ENCODE assay signal across 8 cellular contexts in genomic region chr6:125985967-125986294, GRCh38. TPM values are rescaled to one million over a fixed set of nuclear protein-coding genes. Genes with fewer than 3 reads are reported as not detected.
A peak's percentile ranks its signal among the peaks of the same experiment; 100 is the strongest.
DNase-seq lines count a peak whose midpoint lies in the region; ATAC-seq and TF ChIP-seq lines count a peak whose summit lies in the region.

No MANE protein-coding gene starts in this region.

- CTCF ChIA-PET in naive thymus-derived CD4-positive, alpha-beta T cell (lab: Charles Lee): interaction anchor here (1.1 to 2.6 kb wide), 7 partner anchors 9 to 205 kb away, joined by 3 to 11 read pairs (median 4); no protein-coding TSS in a partner anchor
- CTCF ChIA-PET in T-cell (lab: Charles Lee): interaction anchor here (0.6 to 2.7 kb wide), 15 partner anchors 9 to 1279 kb away, joined by 3 to 34 read pairs (median 4); partner anchors contain the start of genes HINT3 (in 1 of the 2) and NCOA7 (in 1 of the 2)

- POLR2A ChIA-PET in naive thymus-derived CD4-positive, alpha-beta T cell (lab: Charles Lee): interaction anchor here (0.6 to 2.7 kb wide), 14 partner anchors 9 to 684 kb away, joined by 3 to 39 read pairs (median 4); partner anchors contain the start of genes HDDC2, HINT3 and NCOA7
- POLR2A ChIA-PET in T-cell (lab: Charles Lee): interaction anchor here (0.6 to 2.2 kb wide), 7 partner anchors 10 to 195 kb away, joined by 3 to 7 read pairs (median 4); partner anchors contain the start of genes NCOA7 (in 2 of the 2) and HINT3 (in 1 of the 2)
- POLR2A ChIA-PET in naive thymus-derived CD8-positive, alpha-beta T cell (lab: Charles Lee): interaction anchor here (0.9 to 2.9 kb wide), 11 partner anchors 9 to 1281 kb away, joined by 3 to 39 read pairs (median 6); partner anchors contain the start of genes HDDC2, HINT3, NCOA7 and RNF146

- no peaks in the 10 kb centered on the region for H3K36me3 Mint-ChIP-seq in naive thymus-derived CD4-positive, alpha-beta T cell
- no peaks in the 10 kb centered on the region for H3K36me3 Mint-ChIP-seq in T-cell
- H3K36me3 Mint-ChIP-seq in naive thymus-derived CD8-positive, alpha-beta T cell: peaks cover 0 to 4% (median 0%) of the 10 kb centered on the region in 3 donors

- H3K36me3 ChIP-seq in ACC112 (ENCODE audit: insufficient read depth, low read length): no peaks in the 10 kb centered on the region
- H3K36me3 ChIP-seq in effector memory CD4-positive, alpha-beta T cell (ENCODE audit: control insufficient read depth, insufficient read depth, low read length): no peaks in the 10 kb centered on the region
- H3K36me3 ChIP-seq in naive thymus-derived CD4-positive, alpha-beta T cell (ENCODE audit: control insufficient read depth in 2 of 3, insufficient read depth in 3 of 3, low read length in 3 of 3): peaks cover 0 to 7% (median 0%) of the 10 kb centered on the region in 3 experiments

- peaks cover 0 to 17% (median 0%) of the 10 kb centered on the region in 7 donors for H3K4me1 Mint-ChIP-seq in naive thymus-derived CD4-positive, alpha-beta T cell
- peaks cover 6 to 21% (median 20%) of the 10 kb centered on the region in 3 donors for H3K4me1 Mint-ChIP-seq in T-cell
- peaks cover 2 to 17% (median 10%) of the 10 kb centered on the region in 4 donors for H3K4me1 Mint-ChIP-seq in naive thymus-derived CD8-positive, alpha-beta T cell

- no peak overlapping the region for H3K4me3 Mint-ChIP-seq in naive thymus-derived CD4-positive, alpha-beta T cell
- H3K4me3 Mint-ChIP-seq in T-cell: no peak overlapping the region
- H3K4me3 Mint-ChIP-seq in naive thymus-derived CD8-positive, alpha-beta T cell: no peak overlapping the region

- H2AFZ ChIP-seq in ACC112 (ENCODE audit: low read length, unreplicated experiment): peak overlapping the region; percentile 96

- intact Hi-C loops in naive thymus-derived CD4-positive, alpha-beta T cell (cut with micrococcal nuclease): loop anchor here (1.0 to 10.0 kb wide), 12 partner anchors 10 to 1531 kb away; partner anchors contain the start of genes HINT3 (in 2 of the 2), NCOA7 (in 2 of the 2), RNF146 (in 2 of the 2) and CENPW (in 1 of the 2)

- ATAC-seq in naive thymus-derived CD4-positive, alpha-beta T cell: no peak
- ATAC-seq in T-cell (replicated peaks in 1 of 4): no peak
- ATAC-seq in naive thymus-derived CD8-positive, alpha-beta T cell: no peak

- H3K9me3 ChIP-seq in effector memory CD4-positive, alpha-beta T cell (ENCODE audit: control insufficient read depth, low read length): no peaks in the 10 kb centered on the region
- no peaks in the 10 kb centered on the region for H3K9me3 ChIP-seq in naive thymus-derived CD4-positive, alpha-beta T cell (ENCODE audit: control insufficient read depth in 2 of 3, low read length in 3 of 3)

- peak overlapping the region; percentile 91 for H3K4me3 ChIP-seq in ACC112 (ENCODE audit: low read depth, low read length)
- H3K4me3 ChIP-seq in effector memory CD4-positive, alpha-beta T cell (ENCODE audit: insufficient read depth, low read depth, low read length, poor library complexity, severe bottlenecking): peak overlapping the region; percentile 96
- peak overlapping the region; percentile 89 for H3K4me3 ChIP-seq in naive thymus-derived CD4-positive, alpha-beta T cell (ENCODE audit: low read length)

- H3K9me3 Mint-ChIP-seq in naive thymus-derived CD4-positive, alpha-beta T cell: no peaks in the 10 kb centered on the region
- H3K9me3 Mint-ChIP-seq in T-cell: no peaks in the 10 kb centered on the region
- H3K9me3 Mint-ChIP-seq in naive thymus-derived CD8-positive, alpha-beta T cell: no peaks in the 10 kb centered on the region

- no peak overlapping the region for H3K27ac Mint-ChIP-seq in naive thymus-derived CD4-positive, alpha-beta T cell
- no peak overlapping the region for H3K27ac Mint-ChIP-seq in T-cell
- H3K27ac Mint-ChIP-seq in naive thymus-derived CD8-positive, alpha-beta T cell: no peak overlapping the region

- DNase-seq in effector memory CD4-positive, alpha-beta T cell: no peak
- no peak for DNase-seq in naive thymus-derived CD4-positive, alpha-beta T cell
- DNase-seq in T-cell: no peak
- DNase-seq in activated naive CD4-positive, alpha-beta T cell treated with anti-CD3 and anti-CD28 coated beads, Interleukin-2, amount 50 U/mL, for 16 hours: no peak
- DNase-seq in central memory CD4-positive, alpha-beta T cell: no peak
- no peak for DNase-seq in naive thymus-derived CD8-positive, alpha-beta T cell

- TF ChIP-seq RAD21 in Ishikawa (IDR thresholded peaks at IDR 0.05; ENCODE audit: low read depth): no peak

- H3K27me3 Mint-ChIP-seq in naive thymus-derived CD4-positive, alpha-beta T cell: no peaks in the 10 kb centered on the region
- H3K27me3 Mint-ChIP-seq in T-cell: no peaks in the 10 kb centered on the region
- no peaks in the 10 kb centered on the region for H3K27me3 Mint-ChIP-seq in naive thymus-derived CD8-positive, alpha-beta T cell

- H3K27me3 ChIP-seq in ACC112 (ENCODE audit: insufficient read depth, low read length): no peaks in the 10 kb centered on the region
- no peaks in the 10 kb centered on the region for H3K27me3 ChIP-seq in effector memory CD4-positive, alpha-beta T cell (replicated peaks; ENCODE audit: control insufficient read depth, insufficient read depth, low read length, poor library complexity, severe bottlenecking)
- no peaks in the 10 kb centered on the region for H3K27me3 ChIP-seq in naive thymus-derived CD4-positive, alpha-beta T cell (ENCODE audit: control insufficient read depth in 2 of 2, insufficient read depth in 2 of 2, low read length in 2 of 2)

- H3K27ac ChIP-seq in ACC112 (ENCODE audit: low read depth, low read length): peak overlapping the region; percentile 25; the same call in 1 of the 2 replicates
- peak overlapping the region; percentile 82 for H3K27ac ChIP-seq in effector memory CD4-positive, alpha-beta T cell (ENCODE audit: insufficient read depth, low read length, poor library complexity, severe bottlenecking)
- H3K27ac ChIP-seq in naive thymus-derived CD4-positive, alpha-beta T cell (ENCODE audit: low read depth, low read length): peak overlapping the region; percentile 76

- no peak for TF ChIP-seq EP300 in Ishikawa (IDR thresholded peaks at IDR 0.05; ENCODE audit: borderline replicate concordance)

- H3K4me1 ChIP-seq in ACC112 (ENCODE audit: control insufficient read depth, insufficient read depth, low read length, unreplicated experiment): peaks cover 30% of the 10 kb centered on the region
- no peaks in the 10 kb centered on the region for H3K4me1 ChIP-seq in effector memory CD4-positive, alpha-beta T cell (ENCODE audit: control insufficient read depth, insufficient read depth, low read length, poor library complexity, severe bottlenecking)
- peaks cover 14 to 21% of the 10 kb centered on the region in 2 donors for H3K4me1 ChIP-seq in naive thymus-derived CD4-positive, alpha-beta T cell (ENCODE audit: control insufficient read depth in 2 of 2, insufficient read depth in 2 of 2, low read length in 2 of 2)

- peaks cover 44% of the 10 kb centered on the region for H3K79me2 ChIP-seq in ACC112 (ENCODE audit: control insufficient read depth, insufficient read depth, low read length, unreplicated experiment)

TF ChIP-seq in Ishikawa, 13 proteins besides CTCF, POLR2A, EP300 and RAD21:
- TF ChIP-seq, protein P1, sequence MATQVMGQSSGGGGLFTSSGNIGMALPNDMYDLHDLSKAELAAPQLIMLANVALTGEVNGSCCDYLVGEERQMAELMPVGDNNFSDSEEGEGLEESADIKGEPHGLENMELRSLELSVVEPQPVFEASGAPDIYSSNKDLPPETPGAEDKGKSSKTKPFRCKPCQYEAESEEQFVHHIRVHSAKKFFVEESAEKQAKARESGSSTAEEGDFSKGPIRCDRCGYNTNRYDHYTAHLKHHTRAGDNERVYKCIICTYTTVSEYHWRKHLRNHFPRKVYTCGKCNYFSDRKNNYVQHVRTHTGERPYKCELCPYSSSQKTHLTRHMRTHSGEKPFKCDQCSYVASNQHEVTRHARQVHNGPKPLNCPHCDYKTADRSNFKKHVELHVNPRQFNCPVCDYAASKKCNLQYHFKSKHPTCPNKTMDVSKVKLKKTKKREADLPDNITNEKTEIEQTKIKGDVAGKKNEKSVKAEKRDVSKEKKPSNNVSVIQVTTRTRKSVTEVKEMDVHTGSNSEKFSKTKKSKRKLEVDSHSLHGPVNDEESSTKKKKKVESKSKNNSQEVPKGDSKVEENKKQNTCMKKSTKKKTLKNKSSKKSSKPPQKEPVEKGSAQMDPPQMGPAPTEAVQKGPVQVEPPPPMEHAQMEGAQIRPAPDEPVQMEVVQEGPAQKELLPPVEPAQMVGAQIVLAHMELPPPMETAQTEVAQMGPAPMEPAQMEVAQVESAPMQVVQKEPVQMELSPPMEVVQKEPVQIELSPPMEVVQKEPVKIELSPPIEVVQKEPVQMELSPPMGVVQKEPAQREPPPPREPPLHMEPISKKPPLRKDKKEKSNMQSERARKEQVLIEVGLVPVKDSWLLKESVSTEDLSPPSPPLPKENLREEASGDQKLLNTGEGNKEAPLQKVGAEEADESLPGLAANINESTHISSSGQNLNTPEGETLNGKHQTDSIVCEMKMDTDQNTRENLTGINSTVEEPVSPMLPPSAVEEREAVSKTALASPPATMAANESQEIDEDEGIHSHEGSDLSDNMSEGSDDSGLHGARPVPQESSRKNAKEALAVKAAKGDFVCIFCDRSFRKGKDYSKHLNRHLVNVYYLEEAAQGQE (IDR thresholded peaks at IDR 0.05; ENCODE audit: low read depth): no peak
- TF ChIP-seq CEBPB (IDR thresholded peaks at IDR 0.05): peak; percentile 2; the same call in 1 of the 2 replicates
TF ChIP-seq in Ishikawa: peak in this region for 1.

RNA-seq across cellular contexts. Expression of gene TRMT11, which starts 0.4 kb away (rescaled TPM):
- 10 to 100 TPM; 13.6 to 34.1 (median 20.1) TPM for total RNA-seq in naive thymus-derived CD4-positive, alpha-beta T cell
- 10 to 100 TPM; 12.4 to 14.3 TPM for polyA plus RNA-seq in naive thymus-derived CD4-positive, alpha-beta T cell
- 10 to 100 TPM; 14.2 to 30.3 (median 21.6) TPM for total RNA-seq in T-cell
- 10 to 100 TPM; 27.3 to 27.9 TPM for total RNA-seq in naive thymus-derived CD8-positive, alpha-beta T cell
- 10 to 100 TPM in 1 of 3 donors, 1 to 10 TPM in 2; 9.4 to 16.1 (median 9.9) TPM for polyA plus RNA-seq in naive thymus-derived CD8-positive, alpha-beta T cell

RNA-seq across cellular contexts. Expression of gene HINT3, which starts 29.4 kb away (rescaled TPM):
- 10 to 100 TPM in 2 of 5 experiments, 1 to 10 TPM in 3; 7.7 to 12.4 (median 9.5) TPM for total RNA-seq in naive thymus-derived CD4-positive, alpha-beta T cell
- polyA plus RNA-seq in naive thymus-derived CD4-positive, alpha-beta T cell: 10 to 100 TPM in 1 of 2 donors, 1 to 10 TPM in 1; 7.8 to 11.0 TPM
- total RNA-seq in T-cell: 10 to 100 TPM in 3 of 5 donors, 1 to 10 TPM in 2; 8.5 to 11.7 (median 10.5) TPM
- total RNA-seq in naive thymus-derived CD8-positive, alpha-beta T cell: 10 to 100 TPM; 11.8 to 12.7 TPM
- 10 to 100 TPM in 1 of 3 donors, 1 to 10 TPM in 2; 7.9 to 10.4 (median 8.5) TPM for polyA plus RNA-seq in naive thymus-derived CD8-positive, alpha-beta T cell

Comparison
In these comparisons a context has a peak if more than half of its experiments do, and no peak if none do; other contexts are left out.
1. H3K27ac ChIP-seq: peak in every context shown above with its lines; median percentile 82 in effector memory CD4-positive, alpha-beta T cell; 76 in naive thymus-derived CD4-positive, alpha-beta T cell; 25 in ACC112.